In the genomic region with DNA sequence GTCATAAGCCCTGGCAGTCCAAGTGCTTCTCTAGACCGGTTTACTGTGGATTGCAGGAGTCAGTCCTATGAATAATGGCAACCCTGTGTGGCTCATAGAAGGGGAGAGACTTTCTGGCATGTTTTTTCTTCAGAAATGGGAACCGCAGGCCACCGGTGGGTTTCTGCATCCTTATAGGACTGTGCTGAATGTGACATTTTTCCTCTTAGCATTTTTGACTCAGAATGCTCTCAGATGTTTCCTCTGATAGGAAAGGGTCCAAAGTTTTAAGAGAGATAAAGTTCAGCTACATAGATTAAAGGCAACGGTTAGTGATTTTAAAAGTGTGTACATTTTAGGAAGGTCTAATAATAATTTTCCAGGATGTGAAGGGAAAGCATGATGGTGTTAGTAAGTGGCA, we compare ENCODE assay signal across 23 cellular contexts. TPM values are rescaled to one million over a fixed set of nuclear protein-coding genes. Genes with fewer than 3 reads are reported as not detected.
A peak's percentile ranks its signal among the peaks of the same experiment; 100 is the strongest.
DNase-seq lines count a peak whose midpoint lies in the region; FAIRE-seq and TF ChIP-seq lines count a peak whose summit lies in the region.
"Had no signal": no experiment of that assay in that cellular context is flagged by ENCODE, and none has a peak within 500 bp of the region (broad histone marks: within the 10 kb centered on the region; RNA-seq: fewer than 3 reads in every experiment).

No MANE protein-coding gene starts in this region.

- peaks cover 33% of the 10 kb centered on the region for H3K27me3 Mint-ChIP-seq in activated CD4-positive, alpha-beta T cell treated with anti-CD3 and anti-CD28 coated beads, Interleukin-2, amount 10 ng/mL, durations not matched to agents 24 days and 14 days

- peak; percentile 42 for FAIRE-seq in endothelial cell of umbilical vein (lab: Jason Lieb, UNC)

- no peak overlapping the region for H3K4me3 Mint-ChIP-seq in activated CD4-positive, alpha-beta T cell treated with anti-CD3 and anti-CD28 coated beads, Interleukin-2, amount 10 ng/mL, durations not matched to agents 24 days and 14 days
- H3K4me3 Mint-ChIP-seq: activated T-cell treated with anti-CD3 and anti-CD28 coated beads, Interleukin-2, amount 50 U/mL, for 24 hours; B cell; nephron progenitor cell had no signal

- peaks cover 10% of the 10 kb centered on the region for H3K4me1 Mint-ChIP-seq in activated CD4-positive, alpha-beta T cell treated with anti-CD3 and anti-CD28 coated beads, Interleukin-2, amount 10 ng/mL, durations not matched to agents 24 days and 14 days

- CTCF ChIA-PET in endothelial cell of umbilical vein (lab: Charles Lee) = interaction anchor here (0.9 kb wide), 1 partner anchor 12 kb away, joined by 4 read pairs; no protein-coding TSS in a partner anchor

- no peaks in the 10 kb centered on the region for H3K27me3 ChIP-seq in endothelial cell of umbilical vein (ENCODE audit: control insufficient read depth in 2 of 2, insufficient read depth in 2 of 2, low read length in 2 of 2)
- no peaks in the 10 kb centered on the region for H3K27me3 ChIP-seq in stomach
- H3K27me3 ChIP-seq: SJCRH30 had no signal

- H3K27ac ChIP-seq in endothelial cell of umbilical vein (ENCODE audit: insufficient read depth, low read depth, low read length) (peak overlapping the region; percentile 1), stomach (peak overlapping the region in 3 of 5 donors; percentile 36 to 95 (median 93))
- H3K27ac ChIP-seq: epithelial cell of prostate, HL-60, SJCRH30 had no signal

- H3K79me2 ChIP-seq in endothelial cell of umbilical vein (ENCODE audit: control insufficient read depth, insufficient read depth, low read length) = peaks cover 34% of the 10 kb centered on the region

- no peaks in the 10 kb centered on the region for H3K9me1 ChIP-seq in endothelial cell of umbilical vein (replicated peaks; ENCODE audit: control insufficient read depth, extremely low read depth, insufficient read depth, low read length)

- no peak overlapping the region for H3K4me2 ChIP-seq in endothelial cell of umbilical vein (ENCODE audit: insufficient read depth, low read length)

- TF ChIP-seq CTCF in endothelial cell of umbilical vein (IDR thresholded peaks at IDR 0.05; ENCODE audit: extremely low read depth in 1 of 2, insufficient read depth in 1 of 2, low read depth in 1 of 2, low read length in 2 of 2) (no peak), stomach (IDR thresholded peaks at IDR 0.05) (no peak)

- H4K20me1 ChIP-seq in endothelial cell of umbilical vein (replicated peaks; ENCODE audit: control insufficient read depth, extremely low read depth, insufficient read depth, low read length) = no peaks in the 10 kb centered on the region

- H3K9me3 ChIP-seq in endothelial cell of umbilical vein (replicated peaks; ENCODE audit: control insufficient read depth, insufficient read depth, low read length) (no peaks in the 10 kb centered on the region), stomach (no peaks in the 10 kb centered on the region)
- H3K9me3 ChIP-seq: mucosa of descending colon, SJCRH30 had no signal

- intact Hi-C loops in activated CD4-positive, alpha-beta T cell treated with anti-CD3 and anti-CD28 coated beads, Interleukin-2, amount 10 ng/mL, durations not matched to agents 24 days and 14 days (cut with micrococcal nuclease) = loop anchor here (1.0 kb wide), 1 partner anchor 29 kb away; no protein-coding TSS in a partner anchor
- intact Hi-C loops in endothelial cell of umbilical vein (cut with micrococcal nuclease) = loop anchor here (5.0 to 10.0 kb wide), 2 partner anchors 43 to 1271 kb away; no protein-coding TSS in a partner anchor
- intact Hi-C loops in stomach (cut with DNase I; ENCODE audit: low total_unique reads) = no loop called here

- H3K9me3 Mint-ChIP-seq in activated CD4-positive, alpha-beta T cell treated with anti-CD3 and anti-CD28 coated beads, Interleukin-2, amount 10 ng/mL, durations not matched to agents 24 days and 14 days = no peaks in the 10 kb centered on the region
- H3K9me3 Mint-ChIP-seq: activated T-cell treated with anti-CD3 and anti-CD28 coated beads, Interleukin-2, amount 50 U/mL, for 24 hours had no signal

- POLR2A ChIA-PET in endothelial cell of umbilical vein (lab: Charles Lee) = no interaction called here

- H3K27ac Mint-ChIP-seq in activated CD4-positive, alpha-beta T cell treated with anti-CD3 and anti-CD28 coated beads, Interleukin-2, amount 10 ng/mL, durations not matched to agents 24 days and 14 days = no peak overlapping the region
- H3K27ac Mint-ChIP-seq: activated T-cell treated with anti-CD3 and anti-CD28 coated beads, Interleukin-2, amount 50 U/mL, for 24 hours; B cell; nephron progenitor cell had no signal

- no peak overlapping the region for H3K4me3 ChIP-seq in endothelial cell of umbilical vein (replicated peaks in 1 of 3; ENCODE audit: insufficient read depth in 1 of 3, low read depth in 1 of 3, low read length in 3 of 3)
- no peak overlapping the region for H3K4me3 ChIP-seq in stomach
- H3K4me3 ChIP-seq: mucosa of descending colon, SJCRH30 had no signal

- H2AFZ ChIP-seq in endothelial cell of umbilical vein (ENCODE audit: low read depth, low read length) = no peak overlapping the region

- no peaks in the 10 kb centered on the region for H3K36me3 Mint-ChIP-seq in activated CD4-positive, alpha-beta T cell treated with anti-CD3 and anti-CD28 coated beads, Interleukin-2, amount 10 ng/mL, durations not matched to agents 24 days and 14 days (ENCODE audit: low read depth)

- BruUV-seq in endothelial cell of umbilical vein (replicated peaks; lab: Mats Ljungman, UMichigan) = no TSS peak

- TF ChIP-seq POLR2A in endothelial cell of umbilical vein (IDR thresholded peaks at IDR 0.05; ENCODE audit: low read depth, low read length) (no peak), stomach (IDR thresholded peaks at IDR 0.05) (no peak)

- peaks cover 54% of the 10 kb centered on the region for H3K4me1 ChIP-seq in endothelial cell of umbilical vein (ENCODE audit: control insufficient read depth, extremely low read depth, insufficient read depth, low read length)
- H3K4me1 ChIP-seq in stomach = peaks cover 7 to 79% (median 58%) of the 10 kb centered on the region in 4 donors

- no peak for TF ChIP-seq EP300 in stomach (IDR thresholded peaks at IDR 0.05)

- peak; percentile 25 for DNase-seq in activated CD4-positive, alpha-beta T cell treated with anti-CD3 and anti-CD28 coated beads for 48 hours
- DNase-seq in activated CD4-positive, alpha-beta T cell treated with anti-CD3 and anti-CD28 coated beads, Interleukin-2, amount 10 ng/mL, durations not matched to agents 24 days and 14 days = no peak
- DNase-seq in UCSD-AML1 (lab: John Stamatoyannopoulos, UW; ENCODE audit: unreplicated experiment) (peak; percentile 61), endothelial cell of umbilical vein (ENCODE audit: low read depth, low spot score) (peak; percentile 89), stomach (no peak), mesenteric fat pad (ENCODE audit: low spot score) (no peak), DMS 273 treated with DMSO at 0.1 percent for 48 hours (lab: John Stamatoyannopoulos, UW) (no peak)
- no peak for DNase-seq in activated CD8-positive, alpha-beta memory T cell treated with anti-CD3 and anti-CD28 coated beads for 24 hours
- DNase-seq: activated naive CD4-positive, alpha-beta T cell treated with Interleukin-2 at 50 U/mL for 16 hours; activated T-cell treated with anti-CD3 and anti-CD28 coated beads, Interleukin-2, amount 50 U/mL, for 24 hours; amygdala; foreskin fibroblast; hypothalamus; left ventricle myocardium superior; mucosa of descending colon; NCI-H1436; NCI-H2171; NCI-H524; nephron progenitor cell; SJCRH30 had no signal

- no peak overlapping the region for H3K9ac ChIP-seq in endothelial cell of umbilical vein (replicated peaks; ENCODE audit: extremely low read depth, insufficient read depth, low read length)

- dilution Hi-C loops in endothelial cell of umbilical vein (cut with MboI; ENCODE audit: extremely low pct_ligation_motif_present, low sequenced_read_pairs) = no loop called here

- H3K36me3 ChIP-seq in endothelial cell of umbilical vein (ENCODE audit: control insufficient read depth in 2 of 2, extremely low read depth in 1 of 2, insufficient read depth in 2 of 2, low read length in 2 of 2) (peaks cover 0 to 3% of the 10 kb centered on the region in 2 experiments), stomach (peaks cover 0 to 19% (median 9%) of the 10 kb centered on the region in 4 donors)

- 32 to 50% (median 45%) methylated on average over 4 of the region's 4 CpGs for WGBS in stomach, 5 donors

TF ChIP-seq in endothelial cell of umbilical vein, 7 proteins besides CTCF, POLR2A, EP300 and RAD21:
- TF ChIP-seq JUN (IDR thresholded peaks at IDR 0.05; ENCODE audit: borderline replicate concordance, insufficient read depth, insufficient read length, low read depth) (peak; percentile 23), GATA2 (IDR thresholded peaks at IDR 0.05; ENCODE audit: insufficient read depth, insufficient read length, low read depth, low read length) (peak; percentile 57), EZH2 (IDR thresholded peaks at IDR 0.05; ENCODE audit: borderline replicate concordance, low read depth, low read length, severe bottlenecking) (no peak)

RNA-seq across cellular contexts. Expression of gene DAPK1, which starts 6.3 kb away (rescaled TPM):
- 2.2 and 3.6 TPM in 2 replicates for total RNA-seq in activated CD4-positive, alpha-beta T cell treated with anti-CD3 and anti-CD28 coated beads, Interleukin-2, amount 10 ng/mL, durations not matched to agents 24 days and 14 days
- total RNA-seq in endothelial cell of umbilical vein (93.4 and 119 TPM in 2 replicates), stomach (10 to 100 TPM; 40.3 to 88.7 (median 63.0) TPM), mesenteric fat pad (38.3 TPM)
- polyA plus RNA-seq in endothelial cell of umbilical vein (56.7 and 58.9 TPM in 2 replicates), stomach (10 to 100 TPM in 1 of 3 donors, 1 to 10 TPM in 2; 9.0 to 11.5 (median 9.4) TPM)
- polyA plus RNA-seq in endothelial cell of umbilical vein (2011; cell fraction: cytosol; rRNA removed) = 49.4 and 50.2 TPM in 2 replicates
- polyA plus RNA-seq in endothelial cell of umbilical vein (2011; cell fraction: nucleus; rRNA removed) = 207 and 208 TPM in 2 replicates
- 43.2 and 48.0 TPM in 2 replicates for polyA plus RNA-seq in endothelial cell of umbilical vein (2012)
- 214 and 217 TPM in 2 replicates for polyA minus RNA-seq in endothelial cell of umbilical vein
- polyA minus RNA-seq in endothelial cell of umbilical vein (2011; cell fraction: cytosol; rRNA and poly(A)+ RNA removed) = 3.2 TPM
- 218 and 257 TPM in 2 replicates for polyA minus RNA-seq in endothelial cell of umbilical vein (2011; cell fraction: nucleus; rRNA and poly(A)+ RNA removed)

Comparison
In these comparisons a context has a peak if more than half of its experiments do, and no peak if none do; other contexts are left out.
1. DNase-seq: peak in activated CD4-positive, alpha-beta T cell treated with anti-CD3 and anti-CD28 coated beads for 48 hours (single experiment), UCSD-AML1 (single experiment) and endothelial cell of umbilical vein (single experiment); none in activated CD4-positive, alpha-beta T cell treated with anti-CD3 and anti-CD28 coated beads, Interleukin-2, amount 10 ng/mL, durations not matched to agents 24 days and 14 days (single experiment), stomach (single experiment), mesenteric fat pad (single experiment), activated CD8-positive, alpha-beta memory T cell treated with anti-CD3 and anti-CD28 coated beads for 24 hours (single experiment) and DMS 273 treated with DMSO at 0.1 percent for 48 hours (single experiment).